ENCODE assay signal across 18 cellular contexts in genomic region chr18:44941519-44941918, GRCh38.
"Had no signal": no experiment of that assay in that cellular context is flagged by ENCODE, and none has a peak within 500 bp of the region (broad histone marks: within the 10 kb centered on the region; RNA-seq: fewer than 3 reads in every experiment).

No MANE protein-coding gene starts in this region.

- H3K36me3 ChIP-seq: colonic mucosa, sigmoid colon, suprapubic skin, thyroid gland had no signal

- H3K9me3 ChIP-seq: colonic mucosa, sigmoid colon, suprapubic skin, thyroid gland had no signal

- H3K4me3 Mint-ChIP-seq: naive thymus-derived CD4-positive, alpha-beta T cell; nephron progenitor cell; type B pancreatic cell had no signal

- H3K36me3 Mint-ChIP-seq: naive thymus-derived CD4-positive, alpha-beta T cell had no signal

- H3K27ac ChIP-seq: colonic mucosa, sigmoid colon, skin epidermis, suprapubic skin, thyroid gland had no signal

- H3K27ac Mint-ChIP-seq: naive thymus-derived CD4-positive, alpha-beta T cell; nephron progenitor cell; type B pancreatic cell had no signal

- DNase-seq: colonic mucosa; dermis blood vessel endothelial cell; foreskin melanocyte; head of caudate nucleus; hippocampal formation; left colon; mammary epithelial cell; naive thymus-derived CD4-positive, alpha-beta T cell; nephron progenitor cell; posterior cingulate gyrus; sigmoid colon; stimulated activated CD4-positive, alpha-beta T cell treated with anti-CD3 and anti-CD28 coated beads, Interleukin-2, amount 100 ng/mL, for 48 hours; stimulated activated naive CD4-positive, alpha-beta T cell treated with Interleukin-2 at 50 U/mL for 16 hours; thyroid gland had no signal

- H3K4me3 ChIP-seq: colonic mucosa, sigmoid colon, skin epidermis, suprapubic skin, thyroid gland had no signal

- H3K27me3 Mint-ChIP-seq: type B pancreatic cell had no signal

- ATAC-seq: left colon; naive thymus-derived CD4-positive, alpha-beta T cell had no signal

- H3K4me1 Mint-ChIP-seq: naive thymus-derived CD4-positive, alpha-beta T cell had no signal

- FAIRE-seq: urothelium cell line had no signal

- H3K27me3 ChIP-seq: colonic mucosa, sigmoid colon, suprapubic skin, thyroid gland had no signal
